Comparison of ENCODE assay signal across 9 cellular contexts in genomic region chr3:119700269-119700919, GRCh38. TPM values are rescaled to one million over a fixed set of nuclear protein-coding genes. Genes with fewer than 3 reads are reported as not detected.
DNase-seq lines count a peak whose midpoint lies in the region; ATAC-seq and TF ChIP-seq lines count a peak whose summit lies in the region.
"Had no signal": no experiment of that assay in that cellular context is flagged by ENCODE, and none has a peak within 500 bp of the region (broad histone marks: within the 10 kb centered on the region; RNA-seq: fewer than 3 reads in every experiment).

No MANE protein-coding gene starts in this region.

- no peak overlapping the region for H3K27ac ChIP-seq in IMR-90 (ENCODE audit: insufficient read depth, low read length)
- no peak overlapping the region for H3K27ac ChIP-seq in brain microvascular endothelial cell
- H3K27ac ChIP-seq in neural progenitor cell: no peak overlapping the region

- no peak overlapping the region for H2AFZ ChIP-seq in IMR-90 (replicated peaks; ENCODE audit: low read length, poor library complexity)
- H2AFZ ChIP-seq in neural progenitor cell (replicated peaks): no peak overlapping the region

- 100% methylated on average over 1 of the region's 4 CpGs; no CpG with 5 or more reads in 1 of the 2 experiments for WGBS in IMR-90 (ENCODE audit: extremely low coverage in 2 of 2, insufficient read length in 1 of 2), 2 experiments

- no peak overlapping the region for H3K23ac ChIP-seq in IMR-90 (ENCODE audit: low read depth, low read length)

- no peak overlapping the region for H2BK5ac ChIP-seq in IMR-90 (ENCODE audit: low read depth, low read length, poor library complexity, severe bottlenecking)

- H3K9me3 ChIP-seq in IMR-90 (ENCODE audit: control insufficient read depth, insufficient read depth, low read length) (no peaks in the 10 kb centered on the region), neural progenitor cell (ENCODE audit: low read depth) (no peaks in the 10 kb centered on the region)

- no peaks in the 10 kb centered on the region for H3K79me2 ChIP-seq in neural progenitor cell (ENCODE audit: low read depth)

- in situ Hi-C loops in IMR-90 (cut with MboI; ENCODE audit: low sequenced_read_pairs) (no loop called here), brain microvascular endothelial cell (cut with HindIII; ENCODE audit: low pct_ligation_motif_present, low sequenced_read_pairs) (no loop called here)

- H3K27ac Mint-ChIP-seq in stimulated activated naive B cell treated with anti-CD40 and anti-IgM and Interleukin-4, amounts not matched to agents 10 μg/mL and 1 μg/mL and 100 μg/mL, for 72 hours: peak overlapping the region; percentile 96
- H3K27ac Mint-ChIP-seq in neural progenitor cell: no peak overlapping the region

- no peak overlapping the region for H3K4ac ChIP-seq in IMR-90 (ENCODE audit: low read depth, low read length)

- H2BK15ac ChIP-seq in IMR-90 (ENCODE audit: low read depth, low read length): no peak overlapping the region

- peaks cover 5% of the 10 kb centered on the region for H3F3A ChIP-seq in neural progenitor cell (ENCODE audit: low read depth)

- intact Hi-C loops in IMR-90 (cut with micrococcal nuclease): loop anchor here (10.0 kb wide), 1 partner anchor 504 kb away; no protein-coding TSS in a partner anchor

- H4K20me1 ChIP-seq in IMR-90 (ENCODE audit: insufficient read depth, low read length) (no peaks in the 10 kb centered on the region), neural progenitor cell (ENCODE audit: low read depth) (no peaks in the 10 kb centered on the region)

- H3K27me3 Mint-ChIP-seq in stimulated activated naive B cell treated with anti-CD40 and anti-IgM and Interleukin-4, amounts not matched to agents 10 μg/mL and 1 μg/mL and 100 μg/mL, for 72 hours: no peaks in the 10 kb centered on the region
- H3K27me3 Mint-ChIP-seq in neural progenitor cell (ENCODE audit: insufficient read depth, low read depth): no peaks in the 10 kb centered on the region

- peak; percentile 13 for DNase-seq in AG10803 (ENCODE audit: low read depth)
- peak; percentile 57 for DNase-seq in IMR-90
- DNase-seq in brain microvascular endothelial cell: peak; percentile 56
- DNase-seq in stimulated activated naive B cell treated with anti-CD40 and anti-IgM and Interleukin-4, amounts not matched to agents 10 μg/mL and 1 μg/mL and 100 μg/mL, for 72 hours: peak; percentile 75
- no peak for DNase-seq in neural progenitor cell (ENCODE audit: low spot score)
- DNase-seq in epidermal melanocyte (ENCODE audit: insufficient read length, low spot score): no peak

- TF ChIP-seq CTCF in AG10803 (conservative IDR thresholded peaks at IDR 0.05; ENCODE audit: low read length) (no peak), IMR-90 (conservative IDR thresholded peaks at IDR 0.05; ENCODE audit: low read depth, low read length) (no peak), brain microvascular endothelial cell (IDR thresholded peaks at IDR 0.05; ENCODE audit: low read depth, low read length, missing control alignments) (no peak), neural progenitor cell (IDR thresholded peaks at IDR 0.05) (no peak)

- H3K18ac ChIP-seq in IMR-90 (ENCODE audit: low read depth, low read length): no peak overlapping the region

- H3K27me3 ChIP-seq in IMR-90 (ENCODE audit: control insufficient read depth, insufficient read depth, low read length): peaks cover 16% of the 10 kb centered on the region
- H3K27me3 ChIP-seq in brain microvascular endothelial cell (replicated peaks): no peaks in the 10 kb centered on the region
- peaks cover 9% of the 10 kb centered on the region for H3K27me3 ChIP-seq in neural progenitor cell

- H3K4me1 ChIP-seq in IMR-90 (ENCODE audit: control insufficient read depth, insufficient read depth, low read length): 0 out of 2 replicates have a peak, but pooled peaks cover 2% of the 10 kb centered on the region
- H3K4me1 ChIP-seq in neural progenitor cell: peaks cover 21% of the 10 kb centered on the region

- no peak overlapping the region for H4K5ac ChIP-seq in IMR-90 (ENCODE audit: low read depth, low read length)

- peak overlapping the region; percentile 15 to 37 for H3K4me3 Mint-ChIP-seq in stimulated activated naive B cell treated with anti-CD40 and anti-IgM and Interleukin-4, amounts not matched to agents 10 μg/mL and 1 μg/mL and 100 μg/mL, for 72 hours
- H3K4me3 Mint-ChIP-seq in neural progenitor cell: no peak overlapping the region

- no peak overlapping the region for H2BK120ac ChIP-seq in IMR-90 (ENCODE audit: low read depth, low read length)

- H2AK5ac ChIP-seq in IMR-90 (ENCODE audit: low read depth, low read length): no peak overlapping the region

- no peaks in the 10 kb centered on the region for H3K79me1 ChIP-seq in IMR-90 (ENCODE audit: low read depth in 1 of 2, low read length in 2 of 2)

- H4K8ac ChIP-seq in IMR-90 (ENCODE audit: low read depth in 2 of 2, low read length in 2 of 2): peak overlapping the region in 1 of 2 experiments; percentile 47; a peak in 1 of 4 replicates

- H3K4me2 ChIP-seq in IMR-90 (ENCODE audit: low read depth, low read length) (no peak overlapping the region), neural progenitor cell (no peak overlapping the region)

- no peak overlapping the region for H3K14ac ChIP-seq in IMR-90 (replicated peaks; ENCODE audit: low read depth, low read length)

- no peak for TF ChIP-seq POLR2A in IMR-90 (IDR thresholded peaks at IDR 0.05; ENCODE audit: low read depth, low read length)

- peaks cover 7 to 10% of the 10 kb centered on the region in 2 donors for H3K9me3 Mint-ChIP-seq in stimulated activated naive B cell treated with anti-CD40 and anti-IgM and Interleukin-4, amounts not matched to agents 10 μg/mL and 1 μg/mL and 100 μg/mL, for 72 hours
- H3K9me3 Mint-ChIP-seq in neural progenitor cell: peaks cover 5% of the 10 kb centered on the region

- CTCF ChIA-PET in IMR-90 (lab: Yijun Ruan, JAX): no interaction called here

- no peak overlapping the region for H4K91ac ChIP-seq in IMR-90 (ENCODE audit: insufficient read depth, low read depth, low read length)

- H3K36me3 ChIP-seq in IMR-90 (ENCODE audit: control insufficient read depth, insufficient read depth, low read length): no peaks in the 10 kb centered on the region
- H3K36me3 ChIP-seq in brain microvascular endothelial cell (replicated peaks): no peaks in the 10 kb centered on the region
- H3K36me3 ChIP-seq in neural progenitor cell: no peaks in the 10 kb centered on the region

- dilution Hi-C loops in IMR-90 (cut with HindIII; ENCODE audit: low sequenced_read_pairs, unreplicated experiment): no loop called here

- H3K56ac ChIP-seq in IMR-90 (ENCODE audit: extremely low read depth, insufficient read depth, low read length): no peak overlapping the region

- ATAC-seq in GM18909 (IDR thresholded peaks at IDR 0.05; ENCODE audit: poor library complexity, unreplicated experiment) (peak; percentile 34), IMR-90 (ENCODE audit: low read depth) (no peak), GM21526 (IDR thresholded peaks at IDR 0.05; ENCODE audit: low FRiP score, unreplicated experiment) (no peak)
- peak; percentile 43 to 53 for ATAC-seq in stimulated activated naive B cell treated with anti-CD40 and anti-IgM and Interleukin-4, amounts not matched to agents 10 μg/mL and 1 μg/mL and 100 μg/mL, for 72 hours (replicated peaks)

- TF ChIP-seq RAD21 in IMR-90 (IDR thresholded peaks at IDR 0.05; ENCODE audit: low read length): no peak

- POLR2A ChIA-PET in IMR-90 (lab: Charles Lee; ENCODE audit: unreplicated experiment): no interaction called here

- no peak overlapping the region for H2BK20ac ChIP-seq in IMR-90 (ENCODE audit: low read depth, low read length)

- peaks cover 24 to 44% of the 10 kb centered on the region in 2 donors for H3K4me1 Mint-ChIP-seq in stimulated activated naive B cell treated with anti-CD40 and anti-IgM and Interleukin-4, amounts not matched to agents 10 μg/mL and 1 μg/mL and 100 μg/mL, for 72 hours
- peaks cover 19% of the 10 kb centered on the region for H3K4me1 Mint-ChIP-seq in neural progenitor cell

- no peak overlapping the region for H2AK9ac ChIP-seq in IMR-90 (replicated peaks; ENCODE audit: low read depth, low read length, poor library complexity)

- no peaks in the 10 kb centered on the region for H3K9me1 ChIP-seq in IMR-90 (ENCODE audit: insufficient read depth, low read length)

- no TSS peak for BruUV-seq in IMR-90 (replicated peaks; lab: Mats Ljungman, UMichigan)

- peaks cover 5 to 7% of the 10 kb centered on the region in 2 donors for H3K36me3 Mint-ChIP-seq in stimulated activated naive B cell treated with anti-CD40 and anti-IgM and Interleukin-4, amounts not matched to agents 10 μg/mL and 1 μg/mL and 100 μg/mL, for 72 hours
- no peaks in the 10 kb centered on the region for H3K36me3 Mint-ChIP-seq in neural progenitor cell

- H3K9ac ChIP-seq in IMR-90 (ENCODE audit: low read depth, low read length) (no peak overlapping the region), neural progenitor cell (no peak overlapping the region)

- H3K4me3 ChIP-seq in AG10803 (ENCODE audit: low read length): no peak overlapping the region
- H3K4me3 ChIP-seq in IMR-90 (ENCODE audit: insufficient read depth, low read depth, low read length): no peak overlapping the region
- H3K4me3 ChIP-seq in brain microvascular endothelial cell (ENCODE audit: low read depth, low read length): no peak overlapping the region
- H3K4me3 ChIP-seq in neural progenitor cell: no peak overlapping the region
- H3K4me3 ChIP-seq: skin epidermis had no signal

TF ChIP-seq in IMR-90, 13 proteins besides CTCF, POLR2A, EP300 and RAD21 (continues in another document):
- TF ChIP-seq MXI1 (IDR thresholded peaks at IDR 0.05; ENCODE audit: borderline replicate concordance, low read depth, low read length): no peak
- TF ChIP-seq NFE2L2 (IDR thresholded peaks at IDR 0.05; ENCODE audit: low read depth, low read length): no peak
- TF ChIP-seq RFX5 (IDR thresholded peaks at IDR 0.05; ENCODE audit: low read depth, low read length): no peak
- TF ChIP-seq RCOR1 (IDR thresholded peaks at IDR 0.05; ENCODE audit: insufficient replicate concordance, low read length): no peak

RNA-seq across cellular contexts. Expression of gene CFAP91, which starts 2.4 kb away (rescaled TPM):
- total RNA-seq in IMR-90 (2012; rRNA removed): not detected in 2 replicates
- polyA plus RNA-seq in IMR-90 (2012; rRNA removed): not detected in 2 replicates
- polyA plus RNA-seq in IMR-90 (2012; cell fraction: cytosol; rRNA removed): not detected in 2 replicates
- polyA plus RNA-seq in IMR-90 (2012; cell fraction: nucleus; rRNA removed; ENCODE audit: low replicate concordance): 0.05 TPM in 1 of 2 replicates, not detected in the other
- total RNA-seq in neural progenitor cell (ENCODE audit: low replicate concordance): 11.9 and 19.9 TPM in 2 replicates

RNA-seq across cellular contexts. Expression of gene COX17, which starts 23.2 kb away (rescaled TPM):
- total RNA-seq in IMR-90 (2012; rRNA removed) (2.0 and 8.6 TPM in 2 replicates), neural progenitor cell (ENCODE audit: low replicate concordance) (20.9 and 23.6 TPM in 2 replicates)
- polyA plus RNA-seq in IMR-90 (2012; rRNA removed): 24.5 and 31.7 TPM in 2 replicates
- polyA plus RNA-seq in IMR-90 (2012; cell fraction: cytosol; rRNA removed): 6.0 and 14.4 TPM in 2 replicates
- 1.1 and 6.1 TPM in 2 replicates for polyA plus RNA-seq in IMR-90 (2012; cell fraction: nucleus; rRNA removed; ENCODE audit: low replicate concordance)

RNA-seq across cellular contexts. Expression of gene POPDC2, which starts 40.0 kb away (rescaled TPM):
- total RNA-seq in IMR-90 (2012; rRNA removed): under 0.01 TPM in 2 replicates
- polyA plus RNA-seq in IMR-90 (2012; rRNA removed): 0.29 and 0.32 TPM in 2 replicates
- polyA plus RNA-seq in IMR-90 (2012; cell fraction: cytosol; rRNA removed): 0.05 and 0.11 TPM in 2 replicates
- polyA plus RNA-seq in IMR-90 (2012; cell fraction: nucleus; rRNA removed; ENCODE audit: low replicate concordance): 1.0 and 2.2 TPM in 2 replicates
- 0.95 and 1.5 TPM in 2 replicates for total RNA-seq in neural progenitor cell (ENCODE audit: low replicate concordance)

Comparison
In these comparisons a context has a peak if more than half of its experiments do, and no peak if none do; other contexts are left out.
1. DNase-seq: peak in AG10803 (single experiment), IMR-90 (single experiment), brain microvascular endothelial cell (single experiment) and stimulated activated naive B cell treated with anti-CD40 and anti-IgM and Interleukin-4, amounts not matched to agents 10 μg/mL and 1 μg/mL and 100 μg/mL, for 72 hours (single experiment); none in neural progenitor cell (single experiment) and epidermal melanocyte (single experiment).
2. ATAC-seq: peak in GM18909 (single experiment) and stimulated activated naive B cell treated with anti-CD40 and anti-IgM and Interleukin-4, amounts not matched to agents 10 μg/mL and 1 μg/mL and 100 μg/mL, for 72 hours (2 of 2); none in IMR-90 (single experiment) and GM21526 (single experiment).
3. RNA of gene CFAP91, which starts 2.4 kb away (total RNA-seq): 11.9 to 19.9 TPM in neural progenitor cell; not detected in IMR-90; every median in the first group is over 10 times any median in the second.